Comparison of ENCODE assay signal across 28 cellular contexts in the genomic region with DNA sequence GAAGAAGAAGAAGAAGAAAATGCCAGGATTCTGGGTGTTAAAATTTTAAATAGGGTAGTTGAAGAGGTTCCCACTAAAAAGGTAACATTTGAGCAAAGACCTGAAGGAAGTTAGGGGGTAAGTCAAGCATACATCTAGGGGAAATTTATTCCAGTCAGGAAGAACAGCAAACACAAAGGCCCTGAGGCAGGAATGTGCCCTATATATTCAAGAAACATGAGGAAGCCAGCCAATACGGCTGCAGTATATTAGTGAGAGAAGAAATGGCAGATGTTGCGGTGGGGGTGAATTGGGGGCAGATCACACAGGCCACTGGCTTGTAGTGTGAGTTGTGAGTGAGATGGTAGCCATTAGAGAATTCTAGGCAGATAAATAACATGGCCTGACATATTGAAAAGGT. TPM values are rescaled to one million over a fixed set of nuclear protein-coding genes. Genes with fewer than 3 reads are reported as not detected.
DNase-seq lines count a peak whose midpoint lies in the region; ATAC-seq and TF ChIP-seq lines count a peak whose summit lies in the region.
"Had no signal": no experiment of that assay in that cellular context is flagged by ENCODE, and none has a peak within 500 bp of the region (broad histone marks: within the 10 kb centered on the region; RNA-seq: fewer than 3 reads in every experiment).

No MANE protein-coding gene starts in this region.

- in situ Hi-C loops in gastrocnemius medialis (cut with MboI; ENCODE audit: low sequenced_read_pairs in 4 of 4): no loop called here

- H3K9me3 ChIP-seq in T-helper 17 cell (ENCODE audit: control insufficient read depth, low read length, poor library complexity, severe bottlenecking) (no peaks in the 10 kb centered on the region), gastrocnemius medialis (no peaks in the 10 kb centered on the region), colonic mucosa (no peaks in the 10 kb centered on the region), mucosa of descending colon (no peaks in the 10 kb centered on the region)
- H3K9me3 ChIP-seq: SJSA1 had no signal

- no peak overlapping the region for H3K4me3 Mint-ChIP-seq in T-helper 17 cell
- H3K4me3 Mint-ChIP-seq: CD4-positive, alpha-beta memory T cell; GM23338; H9; HFFc6 had no signal

- H3K4me1 Mint-ChIP-seq in T-helper 17 cell: peaks cover 49% of the 10 kb centered on the region

- ATAC-seq in T-helper 17 cell: no peak
- ATAC-seq in gastrocnemius medialis: no peak
- no peak for ATAC-seq in mucosa of descending colon
- ATAC-seq: GM12878, GM23338, K562, PC-3 had no signal

- H3K4me1 ChIP-seq in gastrocnemius medialis (peaks cover 53 to 64% of the 10 kb centered on the region in 2 donors), colonic mucosa (no peaks in the 10 kb centered on the region), mucosa of descending colon (ENCODE audit: low read depth) (peaks cover 3% of the 10 kb centered on the region)

- H3K27me3 Mint-ChIP-seq in T-helper 17 cell: no peaks in the 10 kb centered on the region
- H3K27me3 Mint-ChIP-seq: CD4-positive, alpha-beta memory T cell had no signal

- peak overlapping the region; percentile 81 for H3K27ac Mint-ChIP-seq in T-helper 17 cell
- H3K27ac Mint-ChIP-seq: GM23338, H9, HFFc6 had no signal

- H3K36me3 ChIP-seq in gastrocnemius medialis: no peaks in the 10 kb centered on the region
- H3K36me3 ChIP-seq in colonic mucosa: no peaks in the 10 kb centered on the region
- no peaks in the 10 kb centered on the region for H3K36me3 ChIP-seq in mucosa of descending colon (ENCODE audit: low read depth)

- H3K36me3 Mint-ChIP-seq in T-helper 17 cell (ENCODE audit: low read depth): no peaks in the 10 kb centered on the region

- no peak for TF ChIP-seq POLR2A in gastrocnemius medialis (IDR thresholded peaks at IDR 0.05)

- H3K4me3 ChIP-seq in gastrocnemius medialis (no peak overlapping the region), colonic mucosa (no peak overlapping the region), mucosa of descending colon (no peak overlapping the region)
- H3K4me3 ChIP-seq: GM12878, GM23338, K562, SJSA1 had no signal

- no peak for TF ChIP-seq CTCF in 22Rv1 (IDR thresholded peaks at IDR 0.05)
- no peak for TF ChIP-seq CTCF in gastrocnemius medialis (IDR thresholded peaks at IDR 0.05 in 4 of 5, conservative IDR thresholded peaks at IDR 0.05 in 1 of 5)
- TF ChIP-seq CTCF in colonic mucosa (IDR thresholded peaks at IDR 0.05): no peak
- no peak for TF ChIP-seq CTCF in mucosa of descending colon (IDR thresholded peaks at IDR 0.05)

- DNase-seq in activated effector memory CD4-positive, alpha-beta T cell treated with anti-CD3 and anti-CD28 coated beads, Interleukin-2, amount 50 U/mL, for 16 hours: peak; percentile 3
- no peak for DNase-seq in activated effector memory CD4-positive, alpha-beta T cell treated with Interleukin-2 at 50 U/mL for 16 hours
- DNase-seq in T-helper 17 cell (no peak), gastrocnemius medialis (no peak), colonic mucosa (no peak), mucosa of descending colon (no peak)
- DNase-seq: C1 segment of cervical spinal cord; CD4-positive, alpha-beta memory T cell; COR-L47; DMS79; EL; GDM1; H9; HFFc6; Kasumi-1; NCI-H1105; NCI-H1436 treated with DMSO at 0.1 percent for 48 hours; NCI-H187 treated with DMSO at 0.1 percent for 48 hours; NCI-H2171 treated with DMSO at 0.1 percent for 48 hours; NCI-H345; NCI-H748 treated with DMSO at 0.1 percent for 48 hours; NK-92 treated with Interleukin-12 subunit alpha and Interleukin-12 subunit beta, amount 100 ng/mL, for 24 hours had no signal

- H3K27me3 ChIP-seq in gastrocnemius medialis: no peaks in the 10 kb centered on the region
- no peaks in the 10 kb centered on the region for H3K27me3 ChIP-seq in colonic mucosa
- H3K27me3 ChIP-seq: SJSA1 had no signal

- H3K9ac ChIP-seq in colonic mucosa (ENCODE audit: low read depth in 2 of 2, low read length in 2 of 2): no peak overlapping the region

- H3K27ac ChIP-seq in 22Rv1 (peak overlapping the region; percentile 18; the same call in 1 of the 2 replicates), gastrocnemius medialis (peak overlapping the region; percentile 93 to 99 (median 96)), colonic mucosa (no peak overlapping the region)
- H3K27ac ChIP-seq: SJSA1 had no signal

- intact Hi-C loops in gastrocnemius medialis (cut with DNase I; ENCODE audit: low total_unique reads) (loop anchor here (10.0 kb wide), 1 partner anchor 469 kb away; a partner anchor contains a TSS), colonic mucosa (cut with DNase I) (no loop called here), mucosa of descending colon (cut with DNase I, micrococcal nuclease) (no loop called here)

RNA-seq across cellular contexts. Expression of a gene that starts 6.0 kb away (rescaled TPM):
- 10 to 100 TPM; 50.0 to 60.8 TPM for total RNA-seq in T-helper 17 cell
- total RNA-seq in gastrocnemius medialis: 10 to 100 TPM; 26.1 to 35.2 (median 27.5) TPM
- total RNA-seq in colonic mucosa: 10 to 100 TPM; 20.3 to 33.8 TPM
- total RNA-seq in mucosa of descending colon: 10 to 100 TPM; 33.2 to 42.6 (median 36.2) TPM

RNA-seq across cellular contexts. Expression of a gene that starts 32.1 kb away (rescaled TPM):
- total RNA-seq in T-helper 17 cell (100 to 1,000 TPM; 193 to 206 TPM), gastrocnemius medialis (1 to 10 TPM in 1 of 4 donors, under 1 TPM in 3; 0.15 to 2.9 (median 0.68) TPM), colonic mucosa (10 to 100 TPM in 1 of 2 donors, 1 to 10 TPM in 1; 8.1 to 12.5 TPM), mucosa of descending colon (10 to 100 TPM in 2 of 3 donors, 1 to 10 TPM in 1; 7.4 to 15.1 (median 13.7) TPM)

RNA-seq across cellular contexts. Expression of a gene that starts 51.8 kb away (rescaled TPM):
- total RNA-seq in T-helper 17 cell (not detected), gastrocnemius medialis (under 1 TPM in 2 of 4 donors, not detected in 2; 0.05 to 0.07 TPM), colonic mucosa (under 1 TPM; 0.20 to 0.74 TPM), mucosa of descending colon (10 to 100 TPM in 1 of 3 donors, under 1 TPM in 2; 0.14 to 11.6 (median 0.26) TPM)
- total RNA-seq: CD4-positive, alpha-beta memory T cell; K562 had no signal

Comparison
In these comparisons a context has a peak if more than half of its experiments do, and no peak if none do; other contexts are left out.
1. RNA of a gene that starts 32.1 kb away (total RNA-seq): 193 to 206 TPM in T-helper 17 cell; 7.4 to 15.1 TPM in mucosa of descending colon, 8.1 to 12.5 TPM in colonic mucosa and 0.15 to 2.9 TPM in gastrocnemius medialis; every median in the first group is over 10 times any median in the second.